Comparison of ENCODE assay signal across 14 cellular contexts in the genomic region with DNA sequence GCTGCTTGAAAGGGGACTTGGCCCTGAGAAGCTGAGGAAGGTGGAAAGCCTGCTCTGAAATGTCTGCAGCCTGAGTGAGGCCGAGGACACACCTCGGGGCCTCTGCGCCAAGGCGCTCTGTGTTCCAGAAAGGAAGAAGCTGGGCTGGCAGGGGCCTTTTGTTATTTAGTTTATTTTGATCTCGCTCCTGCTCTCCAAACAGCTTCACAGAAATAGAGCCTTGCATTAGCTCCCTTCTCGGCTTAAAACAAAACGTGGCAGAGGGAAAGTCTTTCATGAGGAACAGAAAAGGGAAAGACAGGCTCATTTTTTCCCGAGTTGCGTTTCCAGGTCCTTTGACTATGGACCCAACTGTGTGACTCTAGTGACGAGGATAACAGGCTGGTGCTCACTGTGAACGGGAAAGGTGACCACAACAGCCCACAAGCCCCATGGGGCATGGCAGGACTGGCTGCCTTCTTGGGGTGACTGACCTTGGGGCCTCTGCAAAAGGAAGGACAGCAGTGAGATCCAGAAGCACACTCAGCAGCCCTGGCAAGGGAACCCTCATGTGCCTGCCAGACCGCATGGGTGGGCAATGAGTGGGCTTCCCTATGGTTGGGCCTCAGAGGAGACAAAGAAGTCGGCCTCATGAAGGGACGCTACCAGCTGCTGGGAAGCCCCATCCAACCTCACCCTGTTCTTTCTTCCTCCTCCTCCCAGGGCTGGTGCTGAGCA. TPM values are rescaled to one million over a fixed set of nuclear protein-coding genes. Genes with fewer than 3 reads are reported as not detected.
A peak's percentile ranks its signal among the peaks of the same experiment; 100 is the strongest.
DNase-seq lines count a peak whose midpoint lies in the region; ATAC-seq, FAIRE-seq and TF ChIP-seq lines count a peak whose summit lies in the region.
"Had no signal": no experiment of that assay in that cellular context is flagged by ENCODE, and none has a peak within 500 bp of the region (broad histone marks: within the 10 kb centered on the region; RNA-seq: fewer than 3 reads in every experiment).

No MANE protein-coding gene starts in this region.

- H3K36me3 ChIP-seq in endothelial cell of umbilical vein (ENCODE audit: control insufficient read depth in 2 of 2, extremely low read depth in 1 of 2, insufficient read depth in 2 of 2, low read length in 2 of 2), result peaks cover 6 to 11% of the 10 kb centered on the region in 2 experiments

- 33% methylated on average over 14 of the region's 14 CpGs for WGBS in right cardiac atrium

- no peaks in the 10 kb centered on the region for H3K27me3 Mint-ChIP-seq in osteocyte (ENCODE audit: unreplicated experiment)

- H4K20me1 ChIP-seq in endothelial cell of umbilical vein (replicated peaks; ENCODE audit: control insufficient read depth, extremely low read depth, insufficient read depth, low read length), result no peaks in the 10 kb centered on the region

- no TSS peak for BruUV-seq in endothelial cell of umbilical vein (replicated peaks; lab: Mats Ljungman, UMichigan)

- CTCF ChIA-PET in endothelial cell of umbilical vein (lab: Charles Lee), result interaction anchor here (0.8 to 9.0 kb wide), 20 partner anchors 9 to 385 kb away, joined by 3 to 286 read pairs (median 5); a partner anchor contains a TSS

- intact Hi-C loops in right cardiac atrium (cut with DNase I) (loop anchor here (2.0 to 10.0 kb wide), 4 partner anchors 255 to 385 kb away; a partner anchor contains a TSS), left cardiac atrium (cut with DNase I) (loop anchor here in 1 of 2 donors (2.0 kb wide), 1 partner anchor 257 kb away; no protein-coding TSS in a partner anchor), endothelial cell of umbilical vein (cut with micrococcal nuclease) (loop anchor here (2.0 kb wide), 3 partner anchors 59 to 185 kb away; a partner anchor contains a TSS)

- dilution Hi-C loops in endothelial cell of umbilical vein (cut with MboI; ENCODE audit: extremely low pct_ligation_motif_present, low sequenced_read_pairs), result no loop called here

- ATAC-seq in right cardiac atrium (no peak), left cardiac atrium (no peak), GM18868 (IDR thresholded peaks at IDR 0.05; ENCODE audit: unreplicated experiment) (no peak)

- H3K36me3 Mint-ChIP-seq in osteocyte (ENCODE audit: unreplicated experiment), result peaks cover 14% of the 10 kb centered on the region

- H3K9me1 ChIP-seq in endothelial cell of umbilical vein (replicated peaks; ENCODE audit: control insufficient read depth, extremely low read depth, insufficient read depth, low read length), result no peaks in the 10 kb centered on the region

- peak overlapping the region; percentile 42 for H3K9ac ChIP-seq in endothelial cell of umbilical vein (replicated peaks; ENCODE audit: extremely low read depth, insufficient read depth, low read length)

- no peak overlapping the region for H2AFZ ChIP-seq in endothelial cell of umbilical vein (ENCODE audit: low read depth, low read length)

- no peak overlapping the region for H3K4me3 Mint-ChIP-seq in osteocyte (ENCODE audit: unreplicated experiment)

- no peak overlapping the region for H3K4me2 ChIP-seq in endothelial cell of umbilical vein (ENCODE audit: insufficient read depth, low read length)

- TF ChIP-seq CTCF in endothelial cell of umbilical vein (IDR thresholded peaks at IDR 0.05; ENCODE audit: extremely low read depth in 1 of 2, insufficient read depth in 1 of 2, low read depth in 1 of 2, low read length in 2 of 2), result no peak
- TF ChIP-seq CTCF in osteocyte (IDR thresholded peaks at IDR 0.05), result no peak

- no peaks in the 10 kb centered on the region for H3K79me2 ChIP-seq in endothelial cell of umbilical vein (ENCODE audit: control insufficient read depth, insufficient read depth, low read length)

- peak in 2 of 3 donors; percentile 47 to 65 for DNase-seq in right cardiac atrium
- no peak for DNase-seq in left cardiac atrium
- peak; percentile 21 for DNase-seq in endothelial cell of umbilical vein (ENCODE audit: low read depth, low spot score)
- no peak for DNase-seq in osteocyte (ENCODE audit: extremely low spot score, unreplicated experiment)
- no peak for DNase-seq in HT-29 (ENCODE audit: low spot score)
- no peak for DNase-seq in NOMO-1 treated with DMSO at 0.1 percent for 48 hours (lab: John Stamatoyannopoulos, UW; ENCODE audit: unreplicated experiment)
- no peak for DNase-seq in SIG-M5 treated with dmso at 0.1 percent for 504 hours (lab: John Stamatoyannopoulos, UW; ENCODE audit: unreplicated experiment)
- DNase-seq: amniotic stem cell; stimulated activated naive CD4-positive, alpha-beta T cell treated with Interleukin-2 at 50 U/mL for 16 hours; T-helper 2 cell had no signal

- peaks cover 9% of the 10 kb centered on the region for H3K9me3 Mint-ChIP-seq in osteocyte (ENCODE audit: unreplicated experiment)

- H3K27ac Mint-ChIP-seq in osteocyte (ENCODE audit: unreplicated experiment), result peak overlapping the region; percentile 89

- H3K27ac ChIP-seq in right cardiac atrium (ENCODE audit: low read length), result no peak overlapping the region
- H3K27ac ChIP-seq in endothelial cell of umbilical vein (ENCODE audit: insufficient read depth, low read depth, low read length), result peak overlapping the region; percentile 64

- H3K4me3 ChIP-seq in right cardiac atrium (ENCODE audit: low read length), result no peak overlapping the region
- H3K4me3 ChIP-seq in endothelial cell of umbilical vein (replicated peaks in 1 of 3; ENCODE audit: insufficient read depth in 1 of 3, low read depth in 1 of 3, low read length in 3 of 3), result no peak overlapping the region

- POLR2A ChIA-PET in endothelial cell of umbilical vein (lab: Charles Lee), result interaction anchor here (2.4 to 4.7 kb wide), 2 partner anchors 11 to 16 kb away, joined by 22 to 25 read pairs; a partner anchor contains a TSS

- H3K4me1 Mint-ChIP-seq in osteocyte (ENCODE audit: unreplicated experiment), result peaks cover 53% of the 10 kb centered on the region

- peak; percentile 21 for TF ChIP-seq POLR2A in endothelial cell of umbilical vein (IDR thresholded peaks at IDR 0.05; ENCODE audit: low read depth, low read length)

- peaks cover 3% of the 10 kb centered on the region for H3K4me1 ChIP-seq in right cardiac atrium (ENCODE audit: control insufficient read depth, insufficient read depth, low read length)
- peaks cover 45% of the 10 kb centered on the region for H3K4me1 ChIP-seq in endothelial cell of umbilical vein (ENCODE audit: control insufficient read depth, extremely low read depth, insufficient read depth, low read length)

- H3K9me3 ChIP-seq in right cardiac atrium (ENCODE audit: control insufficient read depth, low read length) (no peaks in the 10 kb centered on the region), endothelial cell of umbilical vein (replicated peaks; ENCODE audit: control insufficient read depth, insufficient read depth, low read length) (no peaks in the 10 kb centered on the region)

- H3K27me3 ChIP-seq in right cardiac atrium (ENCODE audit: control insufficient read depth, insufficient read depth), result no peaks in the 10 kb centered on the region
- H3K27me3 ChIP-seq in endothelial cell of umbilical vein (ENCODE audit: control insufficient read depth in 2 of 2, insufficient read depth in 2 of 2, low read length in 2 of 2), result no peaks in the 10 kb centered on the region

- peak; percentile 62 for FAIRE-seq in endothelial cell of umbilical vein (lab: Jason Lieb, UNC)

RNA-seq across cellular contexts. Expression of a gene that starts 18.7 kb away (rescaled TPM):
- total RNA-seq in right cardiac atrium, result 10 to 100 TPM; 29.5 to 34.6 (median 32.9) TPM
- 33.2 TPM for polyA plus RNA-seq in right cardiac atrium
- total RNA-seq in left cardiac atrium, result 10 to 100 TPM; 26.0 to 33.7 TPM
- total RNA-seq in endothelial cell of umbilical vein, result 81.8 and 84.3 TPM in 2 replicates
- 54.9 and 61.1 TPM in 2 replicates for polyA plus RNA-seq in endothelial cell of umbilical vein
- 51.9 and 65.9 TPM in 2 replicates for polyA plus RNA-seq in endothelial cell of umbilical vein (2011; cell fraction: cytosol; rRNA removed)
- polyA plus RNA-seq in endothelial cell of umbilical vein (2011; cell fraction: nucleus; rRNA removed), result 178 and 190 TPM in 2 replicates
- polyA plus RNA-seq in endothelial cell of umbilical vein (2012), result 38.6 and 40.5 TPM in 2 replicates
- polyA minus RNA-seq in endothelial cell of umbilical vein, result 75.4 and 78.6 TPM in 2 replicates
- 18.9 TPM for polyA minus RNA-seq in endothelial cell of umbilical vein (2011; cell fraction: cytosol; rRNA and poly(A)+ RNA removed)
- polyA minus RNA-seq in endothelial cell of umbilical vein (2011; cell fraction: nucleus; rRNA and poly(A)+ RNA removed), result 88.2 and 102 TPM in 2 replicates
- 69.3 and 70.4 TPM in 2 replicates for total RNA-seq in osteocyte
- total RNA-seq in HT-29 (2014; rRNA removed; shearing (Covaris generic)), result 42.1 and 50.2 TPM in 2 replicates

RNA-seq across cellular contexts. Expression of a gene that starts 23.6 kb away (rescaled TPM):
- total RNA-seq in right cardiac atrium, result 10 to 100 TPM in 3 of 4 donors, 1 to 10 TPM in 1; 10.0 to 44.4 (median 27.1) TPM
- polyA plus RNA-seq in right cardiac atrium, result 14.4 TPM
- 10 to 100 TPM; 23.8 to 29.4 TPM for total RNA-seq in left cardiac atrium
- total RNA-seq in endothelial cell of umbilical vein, result not detected in 2 replicates
- polyA plus RNA-seq in endothelial cell of umbilical vein, result not detected in 2 replicates
- not detected in 2 replicates for polyA plus RNA-seq in endothelial cell of umbilical vein (2011; cell fraction: cytosol; rRNA removed)
- not detected in 2 replicates for polyA plus RNA-seq in endothelial cell of umbilical vein (2011; cell fraction: nucleus; rRNA removed)
- polyA plus RNA-seq in endothelial cell of umbilical vein (2012), result not detected in 2 replicates
- polyA minus RNA-seq in endothelial cell of umbilical vein, result not detected in 2 replicates
- not detected for polyA minus RNA-seq in endothelial cell of umbilical vein (2011; cell fraction: cytosol; rRNA and poly(A)+ RNA removed)
- polyA minus RNA-seq in endothelial cell of umbilical vein (2011; cell fraction: nucleus; rRNA and poly(A)+ RNA removed), result not detected in 2 replicates
- 3.0 and 4.0 TPM in 2 replicates for total RNA-seq in osteocyte
- not detected in 2 replicates for total RNA-seq in HT-29 (2014; rRNA removed; shearing (Covaris generic))
- total RNA-seq: HT1080 had no signal

RNA-seq across cellular contexts. Expression of a gene that starts 33.5 kb away (rescaled TPM):
- total RNA-seq in right cardiac atrium (not detected), left cardiac atrium (not detected), endothelial cell of umbilical vein (not detected in 2 replicates), osteocyte (not detected in 2 replicates)
- polyA plus RNA-seq in right cardiac atrium (not detected), endothelial cell of umbilical vein (not detected in 2 replicates)
- not detected in 2 replicates for polyA plus RNA-seq in endothelial cell of umbilical vein (2011; cell fraction: cytosol; rRNA removed)
- not detected in 2 replicates for polyA plus RNA-seq in endothelial cell of umbilical vein (2011; cell fraction: nucleus; rRNA removed)
- not detected in 2 replicates for polyA plus RNA-seq in endothelial cell of umbilical vein (2012)
- not detected in 2 replicates for polyA minus RNA-seq in endothelial cell of umbilical vein
- polyA minus RNA-seq in endothelial cell of umbilical vein (2011; cell fraction: cytosol; rRNA and poly(A)+ RNA removed), result not detected
- polyA minus RNA-seq in endothelial cell of umbilical vein (2011; cell fraction: nucleus; rRNA and poly(A)+ RNA removed), result not detected in 2 replicates
- not detected in 2 replicates for total RNA-seq in HT-29 (2014; rRNA removed; shearing (Covaris generic))
- total RNA-seq: G401, HT1080, myocyte had no signal

RNA-seq across cellular contexts. Expression of a gene that starts 58.8 kb away (rescaled TPM):
- total RNA-seq in right cardiac atrium, result 100 to 1,000 TPM; 188 to 264 (median 233) TPM
- 376 TPM for polyA plus RNA-seq in right cardiac atrium
- 100 to 1,000 TPM; 183 to 203 TPM for total RNA-seq in left cardiac atrium
- total RNA-seq in endothelial cell of umbilical vein, result 91.5 and 95.3 TPM in 2 replicates
- polyA plus RNA-seq in endothelial cell of umbilical vein, result 46.3 and 52.1 TPM in 2 replicates
- polyA plus RNA-seq in endothelial cell of umbilical vein (2011; cell fraction: cytosol; rRNA removed), result 52.0 and 53.8 TPM in 2 replicates
- 30.2 and 30.6 TPM in 2 replicates for polyA plus RNA-seq in endothelial cell of umbilical vein (2011; cell fraction: nucleus; rRNA removed)
- polyA plus RNA-seq in endothelial cell of umbilical vein (2012), result 115 and 117 TPM in 2 replicates
- 17.2 and 25.5 TPM in 2 replicates for polyA minus RNA-seq in endothelial cell of umbilical vein
- 35.3 TPM for polyA minus RNA-seq in endothelial cell of umbilical vein (2011; cell fraction: cytosol; rRNA and poly(A)+ RNA removed)
- polyA minus RNA-seq in endothelial cell of umbilical vein (2011; cell fraction: nucleus; rRNA and poly(A)+ RNA removed), result 6.7 and 8.2 TPM in 2 replicates
- total RNA-seq in osteocyte, result 68.9 and 75.7 TPM in 2 replicates
- 43.4 and 49.0 TPM in 2 replicates for total RNA-seq in HT-29 (2014; rRNA removed; shearing (Covaris generic))

Comparison
In these comparisons a context has a peak if more than half of its experiments do, and no peak if none do; other contexts are left out.
1. DNase-seq: peak in right cardiac atrium (2 of 3) and endothelial cell of umbilical vein (single experiment); none in left cardiac atrium (single experiment), osteocyte (single experiment), HT-29 (single experiment), NOMO-1 treated with DMSO at 0.1 percent for 48 hours (single experiment) and SIG-M5 treated with dmso at 0.1 percent for 504 hours (single experiment).